Comparison of ENCODE assay signal across 1 cellular context in genomic region chr3:58176185-58176530, GRCh38.
TF ChIP-seq lines count a peak whose summit lies in the region.

No MANE protein-coding gene starts in this region.

TF ChIP-seq in HepG2, 621 proteins besides CTCF, POLR2A, EP300 and RAD21 (continued from another document):
- TF ChIP-seq AKNA (CRISPR knock-in tag; IDR thresholded peaks at IDR 0.05; ENCODE audit: borderline replicate concordance) (no peak), CAMTA2 (CRISPR knock-in tag; IDR thresholded peaks at IDR 0.05; ENCODE audit: borderline replicate concordance) (0 out of 2 replicates have a peak, but pooled peaks have one; percentile 30), ZBTB37 (CRISPR knock-in tag; IDR thresholded peaks at IDR 0.05) (no peak), ZNF136 (CRISPR knock-in tag; IDR thresholded peaks at IDR 0.05; ENCODE audit: low read depth) (no peak), CHD4 (IDR thresholded peaks at IDR 0.05; ENCODE audit: borderline replicate concordance, low read length) (peak; percentile 97), NRL (CRISPR knock-in tag; IDR thresholded peaks at IDR 0.05; ENCODE audit: borderline replicate concordance) (no peak), ZBTB4 (CRISPR knock-in tag; IDR thresholded peaks at IDR 0.05; ENCODE audit: borderline replicate concordance) (no peak), ZNF773 (CRISPR knock-in tag; IDR thresholded peaks at IDR 0.05; ENCODE audit: borderline replicate concordance) (no peak), ZMYM2 (CRISPR knock-in tag; IDR thresholded peaks at IDR 0.05) (peak; percentile 67), THAP11 (CRISPR knock-in tag; IDR thresholded peaks at IDR 0.05) (no peak), HES4 (CRISPR knock-in tag; IDR thresholded peaks at IDR 0.05; ENCODE audit: borderline replicate concordance) (no peak), MBD4 (IDR thresholded peaks at IDR 0.05; ENCODE audit: borderline replicate concordance, low read length) (0 out of 2 replicates have a peak, but pooled peaks have one; percentile 6), ZNF770 (CRISPR knock-in tag; IDR thresholded peaks at IDR 0.05) (no peak), POLR2AphosphoS5 (IDR thresholded peaks at IDR 0.05; ENCODE audit: low read depth, low read length) (0 out of 2 replicates have a peak, but pooled peaks have one; percentile 41), POGZ (CRISPR knock-in tag; IDR thresholded peaks at IDR 0.05) (0 out of 2 replicates have a peak, but pooled peaks have one; percentile 20), RCOR2 (CRISPR knock-in tag; IDR thresholded peaks at IDR 0.05) (0 out of 2 replicates have a peak, but pooled peaks have one; percentile 68), ZMYM3 (CRISPR knock-in tag; IDR thresholded peaks at IDR 0.05) (peak; percentile 95), ADNP (CRISPR knock-in tag; IDR thresholded peaks at IDR 0.05) (peak; percentile 88), ZNF12 (CRISPR knock-in tag; IDR thresholded peaks at IDR 0.05) (no peak), GZF1 (CRISPR knock-in tag; IDR thresholded peaks at IDR 0.05) (no peak), ZNF234 (CRISPR knock-in tag; conservative IDR thresholded peaks at IDR 0.05) (no peak), ZMAT3 (CRISPR knock-in tag; conservative IDR thresholded peaks at IDR 0.05) (peak; percentile 3; the same call in 1 of the 2 replicates), SKIL (CRISPR knock-in tag; IDR thresholded peaks at IDR 0.05; ENCODE audit: borderline replicate concordance) (no peak), NR0B2 (CRISPR knock-in tag; IDR thresholded peaks at IDR 0.05) (0 out of 2 replicates have a peak, but pooled peaks have one; percentile 42), TCF7 (IDR thresholded peaks at IDR 0.05; ENCODE audit: low read depth) (no peak), KDM1A (CRISPR knock-in tag; IDR thresholded peaks at IDR 0.05) (peak; percentile 53; the same call in 1 of the 2 replicates), NFE2L1 (CRISPR knock-in tag; IDR thresholded peaks at IDR 0.05; ENCODE audit: borderline replicate concordance) (no peak), ZNF20 (CRISPR knock-in tag; IDR thresholded peaks at IDR 0.05) (0 out of 2 replicates have a peak, but pooled peaks have one; percentile 52)
